10 cellular contexts compared by ENCODE assay signal in the genomic region with DNA sequence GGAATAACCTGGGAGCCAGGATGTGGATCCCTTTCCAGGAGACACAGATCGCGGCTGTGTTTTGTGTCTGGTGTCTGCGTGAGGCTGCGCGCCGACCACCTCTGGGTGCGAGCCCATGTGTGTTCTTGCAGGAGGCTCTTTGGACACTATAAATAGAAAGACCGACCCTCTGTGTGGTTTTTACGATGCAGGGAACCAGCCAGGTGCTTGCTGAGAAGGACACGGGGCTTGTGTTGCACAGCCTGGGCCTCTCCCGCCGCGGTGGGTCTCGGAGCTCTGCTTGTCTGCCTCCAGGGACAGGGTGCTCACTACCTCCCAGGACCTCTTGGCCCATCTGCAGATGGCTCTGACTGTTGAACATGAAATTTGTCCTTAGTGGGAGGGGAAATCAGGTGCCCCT. TPM values are rescaled to one million over a fixed set of nuclear protein-coding genes. Genes with fewer than 3 reads are reported as not detected.
A peak's percentile ranks its signal among the peaks of the same experiment; 100 is the strongest.
DNase-seq lines count a peak whose midpoint lies in the region; ATAC-seq, FAIRE-seq and TF ChIP-seq lines count a peak whose summit lies in the region.
"Had no signal": no experiment of that assay in that cellular context is flagged by ENCODE, and none has a peak within 500 bp of the region (broad histone marks: within the 10 kb centered on the region; RNA-seq: fewer than 3 reads in every experiment).

No MANE protein-coding gene starts in this region.

- H3K9ac ChIP-seq in HepG2 (ENCODE audit: insufficient read depth, low read depth, low read length) (no peak overlapping the region), iPS-20b (ENCODE audit: low read depth, low read length) (no peak overlapping the region)

- H3K27ac ChIP-seq in HepG2 (ENCODE audit: extremely low read length, insufficient read depth, low read length) (no peak overlapping the region), right lobe of liver (no peak overlapping the region), iPS-20b (ENCODE audit: low read length) (no peak overlapping the region), thoracic aorta (no peak overlapping the region)

- H3K27me3 ChIP-seq in HepG2 (ENCODE audit: control insufficient read depth in 1 of 2, insufficient read depth in 2 of 2, low read length in 2 of 2) (peaks cover 6 to 37% of the 10 kb centered on the region in 2 experiments), right lobe of liver (no peaks in the 10 kb centered on the region), iPS-20b (ENCODE audit: insufficient read depth, low read length) (peaks cover 22% of the 10 kb centered on the region), thoracic aorta (replicated peaks; ENCODE audit: insufficient read depth) (no peaks in the 10 kb centered on the region)

- no peak for TF ChIP-seq POLR2A in HepG2 (IDR thresholded peaks at IDR 0.05; ENCODE audit: insufficient read depth in 1 of 2, low read depth in 2 of 2, low read length in 2 of 2)
- TF ChIP-seq POLR2A in right lobe of liver (IDR thresholded peaks at IDR 0.05): no peak

- no peaks in the 10 kb centered on the region for H3K36me3 Mint-ChIP-seq in activated naive CD8-positive, alpha-beta T cell treated with anti-CD3 and anti-CD28 coated beads, Interleukin-2, amount 10 ng/mL, durations not matched to agents 7 days and 5 days

- H3K9me3 Mint-ChIP-seq in activated naive CD8-positive, alpha-beta T cell treated with anti-CD3 and anti-CD28 coated beads, Interleukin-2, amount 10 ng/mL, durations not matched to agents 7 days and 5 days: no peaks in the 10 kb centered on the region

- ATAC-seq in HepG2 (no peak), right lobe of liver (no peak), thoracic aorta (ENCODE audit: insufficient number of reproducible peaks, low FRiP score, low read depth) (no peak)
- ATAC-seq in activated naive CD8-positive, alpha-beta T cell treated with anti-CD3 and anti-CD28 coated beads, Interleukin-2, amount 10 ng/mL, durations not matched to agents 7 days and 5 days (ENCODE audit: low read depth): peak; percentile 16

- no peak overlapping the region for H3K4me2 ChIP-seq in HepG2 (ENCODE audit: low read depth, low read length)

- H3K4me3 ChIP-seq in HepG2 (replicated peaks in 1 of 3; ENCODE audit: insufficient read depth in 1 of 3, low read depth in 2 of 3, low read length in 3 of 3) (no peak overlapping the region), right lobe of liver (no peak overlapping the region), iPS-20b (ENCODE audit: low read length) (peak overlapping the region; percentile 72), thoracic aorta (peak overlapping the region; percentile 5)

- peaks cover 53% of the 10 kb centered on the region for H3K27me3 Mint-ChIP-seq in activated naive CD8-positive, alpha-beta T cell treated with anti-CD3 and anti-CD28 coated beads, Interleukin-2, amount 10 ng/mL, durations not matched to agents 7 days and 5 days

- intact Hi-C loops in HepG2 (cut with micrococcal nuclease; ENCODE audit: unreplicated experiment): no loop called here
- intact Hi-C loops in right lobe of liver (cut with DNase I): no loop called here

- TF ChIP-seq CTCF in HepG2 (CRISPR knock-in tag; IDR thresholded peaks at IDR 0.05): no peak
- TF ChIP-seq CTCF in right lobe of liver (IDR thresholded peaks at IDR 0.05): no peak
- TF ChIP-seq CTCF in thoracic aorta (IDR thresholded peaks at IDR 0.05): no peak
- no peak for TF ChIP-seq CTCF in GM10248 (IDR thresholded peaks at IDR 0.05; ENCODE audit: control extremely low read depth, extremely low read depth, low read depth, missing control alignments)

- 74% methylated on average over 13 of the region's 14 CpGs for WGBS in HepG2 (ENCODE audit: low lambda C conversion rate)
- 30% methylated on average over 7 of the region's 14 CpGs for WGBS in right lobe of liver (ENCODE audit: insufficient coverage, low coverage, low lambda C conversion rate, missing lambda C conversion rate)

- no TSS peak for BruUV-seq in HepG2 (replicated peaks; lab: Mats Ljungman, UMichigan)

- peaks cover 8% of the 10 kb centered on the region for H3K4me1 Mint-ChIP-seq in activated naive CD8-positive, alpha-beta T cell treated with anti-CD3 and anti-CD28 coated beads, Interleukin-2, amount 10 ng/mL, durations not matched to agents 7 days and 5 days

- CTCF ChIA-PET in HepG2 (lab: Yijun Ruan, JAX; ENCODE audit: low intra/inter-chr PET ratio, low total read pairs): interaction anchor here (1.1 kb wide), 1 partner anchor 26 kb away, joined by 3 read pairs; a partner anchor contains a TSS
- CTCF ChIA-PET in GM10248 (lab: Yijun Ruan, JAX): no interaction called here

- POLR2A ChIA-PET in HepG2 (lab: Yijun Ruan, JAX) (no interaction called here), GM10248 (lab: Yijun Ruan, JAX) (no interaction called here)
- POLR2A ChIA-PET in activated naive CD8-positive, alpha-beta T cell treated with anti-CD3 and anti-CD28 coated beads, Interleukin-2, amount 10 ng/mL, durations not matched to agents 7 days and 5 days (lab: Charles Lee): no interaction called here

- H3K36me3 ChIP-seq in HepG2 (replicated peaks in 1 of 2; ENCODE audit: control insufficient read depth in 1 of 2, insufficient read depth in 2 of 2, low read length in 2 of 2) (no peaks in the 10 kb centered on the region), right lobe of liver (no peaks in the 10 kb centered on the region), iPS-20b (ENCODE audit: insufficient read depth, low read depth, low read length) (no peaks in the 10 kb centered on the region), thoracic aorta (no peaks in the 10 kb centered on the region)

- FAIRE-seq in HepG2 (lab: Jason Lieb, UNC): no peak
- FAIRE-seq: frontal cortex had no signal

- H3K4me1 ChIP-seq in HepG2 (ENCODE audit: insufficient read depth, low read length): peaks cover 35% of the 10 kb centered on the region
- H3K4me1 ChIP-seq in right lobe of liver: no peaks in the 10 kb centered on the region
- peaks cover 3% of the 10 kb centered on the region; the same call in 1 of the 2 replicates for H3K4me1 ChIP-seq in iPS-20b (ENCODE audit: insufficient read depth, low read length)
- no peaks in the 10 kb centered on the region for H3K4me1 ChIP-seq in thoracic aorta (ENCODE audit: control insufficient read depth in 1 of 2, low read depth in 2 of 2)

- no peak overlapping the region for H3K27ac Mint-ChIP-seq in activated naive CD8-positive, alpha-beta T cell treated with anti-CD3 and anti-CD28 coated beads, Interleukin-2, amount 10 ng/mL, durations not matched to agents 7 days and 5 days

- H4K20me1 ChIP-seq in HepG2 (ENCODE audit: insufficient read depth, low read length): no peaks in the 10 kb centered on the region

- no peak overlapping the region for H2AFZ ChIP-seq in HepG2 (ENCODE audit: low read length)

- H3K4me3 Mint-ChIP-seq in activated naive CD8-positive, alpha-beta T cell treated with anti-CD3 and anti-CD28 coated beads, Interleukin-2, amount 10 ng/mL, durations not matched to agents 7 days and 5 days: peak overlapping the region; percentile 69

- in situ Hi-C loops in HepG2 (cut with HindIII; ENCODE audit: extremely low pct_ligation_motif_present, low pct_unique_long_range_greater_than_20kb): no loop called here

- no peak for TF ChIP-seq RAD21 in HepG2 (CRISPR knock-in tag; IDR thresholded peaks at IDR 0.05)

- TF ChIP-seq EP300 in HepG2 (IDR thresholded peaks at IDR 0.05; ENCODE audit: low read depth in 2 of 2, low read length in 2 of 2): no peak
- TF ChIP-seq EP300 in HepG2 (CRISPR knock-in tag; IDR thresholded peaks at IDR 0.05; ENCODE audit: borderline replicate concordance): no peak

- H3K9me3 ChIP-seq in HepG2 (ENCODE audit: low read length) (no peaks in the 10 kb centered on the region), right lobe of liver (no peaks in the 10 kb centered on the region), iPS-20b (ENCODE audit: insufficient read depth, low read depth, low read length) (no peaks in the 10 kb centered on the region), thoracic aorta (no peaks in the 10 kb centered on the region)

- no peak for DNase-seq in HepG2 (ENCODE audit: low spot score)
- DNase-seq in right lobe of liver: no peak
- no peak for DNase-seq in activated naive CD8-positive, alpha-beta T cell treated with anti-CD3 and anti-CD28 coated beads, Interleukin-2, amount 10 ng/mL, durations not matched to agents 7 days and 5 days
- no peak for DNase-seq in thoracic aorta (ENCODE audit: low spot score)
- no peak for DNase-seq in NOMO-1 treated with DMSO at 0.1 percent for 48 hours (lab: John Stamatoyannopoulos, UW; ENCODE audit: unreplicated experiment)
- DNase-seq in GM10248 (ENCODE audit: extremely low spot score): no peak
- no peak for DNase-seq in islet precursor cell
- DNase-seq: NCI-H510A had no signal

- no peaks in the 10 kb centered on the region for H3K79me2 ChIP-seq in HepG2 (ENCODE audit: insufficient read depth, low read length)

RNA-seq across cellular contexts. Expression of a gene that starts 0.5 kb away (rescaled TPM):
- total RNA-seq in HepG2 (2016; rRNA removed; fragmentation: Illumina TruSeq; extraction: Trizol) (1.7 and 3.0 TPM in 2 replicates), right lobe of liver (1 to 10 TPM in 4 of 6 experiments, under 1 TPM in 2; 0.61 to 4.5 (median 2.6) TPM), thoracic aorta (1 to 10 TPM in 1 of 2 donors, under 1 TPM in 1; 0.68 to 1.6 TPM)
- total RNA-seq in HepG2 (2016; cell fraction: cytosol; rRNA removed; fragmentation: Illumina TruSeq; extraction: Trizol; ENCODE audit: low read depth): 3.7 and 5.0 TPM in 2 replicates
- total RNA-seq in HepG2 (2016; cell fraction: insoluble cytoplasmic fraction; rRNA removed; fragmentation: Illumina TruSeq; extraction: Trizol): 1.00 and 4.0 TPM in 2 replicates
- total RNA-seq in HepG2 (2016; cell fraction: membrane; rRNA removed; fragmentation: Illumina TruSeq; extraction: Trizol): 3.5 TPM in 2 replicates
- 3.8 and 7.5 TPM in 2 replicates for total RNA-seq in HepG2 (2016; cell fraction: nucleus; rRNA removed; fragmentation: Illumina TruSeq; extraction: Trizol)
- 1.3 and 2.1 TPM in 2 replicates for polyA plus RNA-seq in HepG2 (2011; rRNA removed)
- 0.55 and 0.67 TPM in 2 replicates for polyA plus RNA-seq in HepG2 (2011; cell fraction: cytosol; rRNA removed)
- polyA plus RNA-seq in HepG2 (2011; cell fraction: nucleus; rRNA removed): 9.0 and 9.4 TPM in 2 replicates
- polyA plus RNA-seq in HepG2 (2012): 1.1 and 1.5 TPM in 2 replicates
- polyA plus RNA-seq in HepG2 (2016; cell fraction: cytosol; fragmentation: Illumina TruSeq; extraction: Trizol; ENCODE audit: low read depth): 2.1 and 2.2 TPM in 2 replicates
- polyA plus RNA-seq in HepG2 (2016; cell fraction: insoluble cytoplasmic fraction; fragmentation: Illumina TruSeq; extraction: Trizol; ENCODE audit: low read depth): 0.69 and 0.76 TPM in 2 replicates
- polyA plus RNA-seq in HepG2 (2016; cell fraction: membrane; fragmentation: Illumina TruSeq; extraction: Trizol; ENCODE audit: low read depth): 1.4 and 1.9 TPM in 2 replicates
- polyA plus RNA-seq in HepG2 (2016; cell fraction: nucleus; fragmentation: Illumina TruSeq; extraction: Trizol; ENCODE audit: insufficient read depth, low read depth): 10.6 and 11.3 TPM in 2 replicates
- 2.6 and 7.4 TPM in 2 replicates for polyA minus RNA-seq in HepG2 (2011; rRNA and poly(A)+ RNA removed; ENCODE audit: low replicate concordance)
- polyA minus RNA-seq in HepG2 (2011; cell fraction: cytosol; rRNA and poly(A)+ RNA removed): 0.26 and 0.69 TPM in 2 replicates
- polyA minus RNA-seq in HepG2 (2011; cell fraction: nucleus; rRNA and poly(A)+ RNA removed): 9.0 and 11.2 TPM in 2 replicates
- total RNA-seq in activated naive CD8-positive, alpha-beta T cell treated with anti-CD3 and anti-CD28 coated beads, Interleukin-2, amount 10 ng/mL, durations not matched to agents 7 days and 5 days: 1 to 10 TPM; 3.1 to 3.5 TPM

RNA-seq across cellular contexts. Expression of a gene that starts 22.4 kb away (rescaled TPM):
- total RNA-seq in HepG2 (2016; rRNA removed; fragmentation: Illumina TruSeq; extraction: Trizol) (29.2 and 31.3 TPM in 2 replicates), right lobe of liver (10 to 100 TPM; 18.8 to 52.8 (median 23.6) TPM), thoracic aorta (10 to 100 TPM; 39.3 to 50.5 TPM)
- 10.9 and 11.8 TPM in 2 replicates for total RNA-seq in HepG2 (2016; cell fraction: cytosol; rRNA removed; fragmentation: Illumina TruSeq; extraction: Trizol; ENCODE audit: low read depth)
- 28.3 and 29.6 TPM in 2 replicates for total RNA-seq in HepG2 (2016; cell fraction: insoluble cytoplasmic fraction; rRNA removed; fragmentation: Illumina TruSeq; extraction: Trizol)
- 18.1 and 22.6 TPM in 2 replicates for total RNA-seq in HepG2 (2016; cell fraction: membrane; rRNA removed; fragmentation: Illumina TruSeq; extraction: Trizol)
- total RNA-seq in HepG2 (2016; cell fraction: nucleus; rRNA removed; fragmentation: Illumina TruSeq; extraction: Trizol): 23.9 and 30.7 TPM in 2 replicates
- polyA plus RNA-seq in HepG2 (2011; rRNA removed): 34.6 and 37.0 TPM in 2 replicates
- polyA plus RNA-seq in HepG2 (2011; cell fraction: cytosol; rRNA removed): 23.2 and 23.7 TPM in 2 replicates
- 109 and 115 TPM in 2 replicates for polyA plus RNA-seq in HepG2 (2011; cell fraction: nucleus; rRNA removed)
- polyA plus RNA-seq in HepG2 (2012): 36.9 and 43.1 TPM in 2 replicates
- 14.1 and 15.4 TPM in 2 replicates for polyA plus RNA-seq in HepG2 (2016; cell fraction: cytosol; fragmentation: Illumina TruSeq; extraction: Trizol; ENCODE audit: low read depth)
- 43.9 and 44.6 TPM in 2 replicates for polyA plus RNA-seq in HepG2 (2016; cell fraction: insoluble cytoplasmic fraction; fragmentation: Illumina TruSeq; extraction: Trizol; ENCODE audit: low read depth)
- 22.4 and 26.1 TPM in 2 replicates for polyA plus RNA-seq in HepG2 (2016; cell fraction: membrane; fragmentation: Illumina TruSeq; extraction: Trizol; ENCODE audit: low read depth)
- polyA plus RNA-seq in HepG2 (2016; cell fraction: nucleus; fragmentation: Illumina TruSeq; extraction: Trizol; ENCODE audit: insufficient read depth, low read depth): 94.3 and 107 TPM in 2 replicates
- polyA minus RNA-seq in HepG2 (2011; rRNA and poly(A)+ RNA removed; ENCODE audit: low replicate concordance): 23.8 and 35.4 TPM in 2 replicates
- 7.3 and 10.4 TPM in 2 replicates for polyA minus RNA-seq in HepG2 (2011; cell fraction: cytosol; rRNA and poly(A)+ RNA removed)
- 17.5 and 20.7 TPM in 2 replicates for polyA minus RNA-seq in HepG2 (2011; cell fraction: nucleus; rRNA and poly(A)+ RNA removed)
- 10 to 100 TPM; 82.8 to 84.8 TPM for total RNA-seq in activated naive CD8-positive, alpha-beta T cell treated with anti-CD3 and anti-CD28 coated beads, Interleukin-2, amount 10 ng/mL, durations not matched to agents 7 days and 5 days

RNA-seq across cellular contexts. Expression of a gene that starts 25.9 kb away (rescaled TPM):
- total RNA-seq in HepG2 (2016; rRNA removed; fragmentation: Illumina TruSeq; extraction: Trizol): 58.8 and 69.7 TPM in 2 replicates
- 12.1 and 14.2 TPM in 2 replicates for total RNA-seq in HepG2 (2016; cell fraction: cytosol; rRNA removed; fragmentation: Illumina TruSeq; extraction: Trizol; ENCODE audit: low read depth)
- 53.9 and 70.3 TPM in 2 replicates for total RNA-seq in HepG2 (2016; cell fraction: insoluble cytoplasmic fraction; rRNA removed; fragmentation: Illumina TruSeq; extraction: Trizol)
- 26.6 and 27.7 TPM in 2 replicates for total RNA-seq in HepG2 (2016; cell fraction: membrane; rRNA removed; fragmentation: Illumina TruSeq; extraction: Trizol)
- 36.3 and 39.5 TPM in 2 replicates for total RNA-seq in HepG2 (2016; cell fraction: nucleus; rRNA removed; fragmentation: Illumina TruSeq; extraction: Trizol)
- polyA plus RNA-seq in HepG2 (2011; rRNA removed): 32.9 and 40.9 TPM in 2 replicates
- polyA plus RNA-seq in HepG2 (2011; cell fraction: cytosol; rRNA removed): 29.8 and 45.1 TPM in 2 replicates
- polyA plus RNA-seq in HepG2 (2011; cell fraction: nucleus; rRNA removed): 63.4 and 68.4 TPM in 2 replicates
- 14.8 and 17.8 TPM in 2 replicates for polyA plus RNA-seq in HepG2 (2012)
- 10.6 and 11.9 TPM in 2 replicates for polyA plus RNA-seq in HepG2 (2016; cell fraction: cytosol; fragmentation: Illumina TruSeq; extraction: Trizol; ENCODE audit: low read depth)
- 43.4 and 50.5 TPM in 2 replicates for polyA plus RNA-seq in HepG2 (2016; cell fraction: insoluble cytoplasmic fraction; fragmentation: Illumina TruSeq; extraction: Trizol; ENCODE audit: low read depth)
- 18.0 and 19.2 TPM in 2 replicates for polyA plus RNA-seq in HepG2 (2016; cell fraction: membrane; fragmentation: Illumina TruSeq; extraction: Trizol; ENCODE audit: low read depth)
- polyA plus RNA-seq in HepG2 (2016; cell fraction: nucleus; fragmentation: Illumina TruSeq; extraction: Trizol; ENCODE audit: insufficient read depth, low read depth): 69.7 and 71.0 TPM in 2 replicates
- polyA minus RNA-seq in HepG2 (2011; rRNA and poly(A)+ RNA removed; ENCODE audit: low replicate concordance): 11.6 and 56.6 TPM in 2 replicates
- polyA minus RNA-seq in HepG2 (2011; cell fraction: cytosol; rRNA and poly(A)+ RNA removed): 19.8 and 20.1 TPM in 2 replicates
- 5.0 and 5.8 TPM in 2 replicates for polyA minus RNA-seq in HepG2 (2011; cell fraction: nucleus; rRNA and poly(A)+ RNA removed)
- 100 to 1,000 TPM in 3 of 6 experiments, 10 to 100 TPM in 3; 54.6 to 219 (median 86.9) TPM for total RNA-seq in right lobe of liver
- 10 to 100 TPM in 1 of 2 experiments, 1 to 10 TPM in 1; 8.5 to 10.9 TPM for total RNA-seq in activated naive CD8-positive, alpha-beta T cell treated with anti-CD3 and anti-CD28 coated beads, Interleukin-2, amount 10 ng/mL, durations not matched to agents 7 days and 5 days
- total RNA-seq in thoracic aorta: 10 to 100 TPM; 16.4 to 26.8 TPM

RNA-seq across cellular contexts. Expression of a gene that starts 53.4 kb away (rescaled TPM):
- total RNA-seq in HepG2 (2016; rRNA removed; fragmentation: Illumina TruSeq; extraction: Trizol): 3.6 and 5.6 TPM in 2 replicates
- 7.1 and 10.5 TPM in 2 replicates for total RNA-seq in HepG2 (2016; cell fraction: cytosol; rRNA removed; fragmentation: Illumina TruSeq; extraction: Trizol; ENCODE audit: low read depth)
- total RNA-seq in HepG2 (2016; cell fraction: insoluble cytoplasmic fraction; rRNA removed; fragmentation: Illumina TruSeq; extraction: Trizol): 3.1 and 5.4 TPM in 2 replicates
- 4.3 and 6.1 TPM in 2 replicates for total RNA-seq in HepG2 (2016; cell fraction: membrane; rRNA removed; fragmentation: Illumina TruSeq; extraction: Trizol)
- 6.3 and 8.6 TPM in 2 replicates for total RNA-seq in HepG2 (2016; cell fraction: nucleus; rRNA removed; fragmentation: Illumina TruSeq; extraction: Trizol)
- polyA plus RNA-seq in HepG2 (2011; rRNA removed): 3.2 and 3.8 TPM in 2 replicates
- 1.6 and 2.0 TPM in 2 replicates for polyA plus RNA-seq in HepG2 (2011; cell fraction: cytosol; rRNA removed)
- polyA plus RNA-seq in HepG2 (2011; cell fraction: nucleus; rRNA removed): 23.9 and 35.1 TPM in 2 replicates
- polyA plus RNA-seq in HepG2 (2012): 15.4 and 28.2 TPM in 2 replicates
- 0.57 and 1.4 TPM in 2 replicates for polyA plus RNA-seq in HepG2 (2016; cell fraction: cytosol; fragmentation: Illumina TruSeq; extraction: Trizol; ENCODE audit: low read depth)
- polyA plus RNA-seq in HepG2 (2016; cell fraction: insoluble cytoplasmic fraction; fragmentation: Illumina TruSeq; extraction: Trizol; ENCODE audit: low read depth): 10.9 and 15.4 TPM in 2 replicates
- polyA plus RNA-seq in HepG2 (2016; cell fraction: membrane; fragmentation: Illumina TruSeq; extraction: Trizol; ENCODE audit: low read depth): 2.9 and 3.9 TPM in 2 replicates
- polyA plus RNA-seq in HepG2 (2016; cell fraction: nucleus; fragmentation: Illumina TruSeq; extraction: Trizol; ENCODE audit: insufficient read depth, low read depth): 43.7 and 55.5 TPM in 2 replicates
- polyA minus RNA-seq in HepG2 (2011; rRNA and poly(A)+ RNA removed; ENCODE audit: low replicate concordance): 5.5 and 8.7 TPM in 2 replicates
- polyA minus RNA-seq in HepG2 (2011; cell fraction: cytosol; rRNA and poly(A)+ RNA removed): 2.8 and 3.1 TPM in 2 replicates
- 7.0 and 11.2 TPM in 2 replicates for polyA minus RNA-seq in HepG2 (2011; cell fraction: nucleus; rRNA and poly(A)+ RNA removed)
- total RNA-seq in right lobe of liver: 1 to 10 TPM; 3.7 to 7.4 (median 6.9) TPM
- total RNA-seq in activated naive CD8-positive, alpha-beta T cell treated with anti-CD3 and anti-CD28 coated beads, Interleukin-2, amount 10 ng/mL, durations not matched to agents 7 days and 5 days: 10 to 100 TPM; 27.6 to 33.4 TPM
- 10 to 100 TPM in 1 of 2 donors, 1 to 10 TPM in 1; 7.4 to 14.6 TPM for total RNA-seq in thoracic aorta

Comparison
In these comparisons a context has a peak if more than half of its experiments do, and no peak if none do; other contexts are left out.
1. H3K4me3 ChIP-seq: peak in iPS-20b (single experiment) and thoracic aorta (single experiment); none in HepG2 (0 of 3) and right lobe of liver (0 of 3).